Comparison of ENCODE assay signal across 32 cellular contexts in genomic region chr12:71955946-71956345, GRCh38. TPM values are rescaled to one million over a fixed set of nuclear protein-coding genes. Genes with fewer than 3 reads are reported as not detected.
DNase-seq lines count a peak whose midpoint lies in the region; ATAC-seq, FAIRE-seq and TF ChIP-seq lines count a peak whose summit lies in the region.
"Had no signal": no experiment of that assay in that cellular context is flagged by ENCODE, and none has a peak within 500 bp of the region (broad histone marks: within the 10 kb centered on the region; RNA-seq: fewer than 3 reads in every experiment).

No MANE protein-coding gene starts in this region.

- peak overlapping the region; percentile 81 for H2AK9ac ChIP-seq in IMR-90 (replicated peaks; ENCODE audit: low read depth, low read length, poor library complexity)

- peaks cover 28% of the 10 kb centered on the region for H3K27me3 Mint-ChIP-seq in stimulated activated naive CD8-positive, alpha-beta T cell treated with anti-CD3 and anti-CD28 coated beads, Interleukin-15, amount 100 ng/mL, for 72 hours

- peak overlapping the region; percentile 99 for H2BK120ac ChIP-seq in IMR-90 (ENCODE audit: low read depth, low read length)

- H3K9ac ChIP-seq in IMR-90 (ENCODE audit: low read depth, low read length), result no peak overlapping the region

- no peak for TF ChIP-seq RAD21 in IMR-90 (IDR thresholded peaks at IDR 0.05; ENCODE audit: low read length)

- dilution Hi-C loops in IMR-90 (cut with HindIII; ENCODE audit: low sequenced_read_pairs, unreplicated experiment), result no loop called here

- H3K79me1 ChIP-seq in IMR-90 (ENCODE audit: low read depth in 1 of 2, low read length in 2 of 2), result peaks cover 0 to 8% of the 10 kb centered on the region in 2 experiments; a peak in 1 of 4 replicates

- no TSS peak for BruUV-seq in IMR-90 (replicated peaks; lab: Mats Ljungman, UMichigan)

- H3K4me2 ChIP-seq in IMR-90 (ENCODE audit: low read depth, low read length), result no peak overlapping the region

- peak overlapping the region; percentile 82; the same call in 1 of the 2 replicates for H3K18ac ChIP-seq in IMR-90 (ENCODE audit: low read depth, low read length)

- ATAC-seq in IMR-90 (ENCODE audit: low read depth) (peak; percentile 48), pancreas (no peak)
- no peak for ATAC-seq in stimulated activated naive CD8-positive, alpha-beta T cell treated with anti-CD3 and anti-CD28 coated beads, Interleukin-15, amount 100 ng/mL, for 72 hours
- ATAC-seq: activated CD4-positive, CD25-positive, alpha-beta regulatory T cell treated with anti-CD3 and anti-CD28 coated beads, Interleukin-2, amount 50 U/mL, for 24 hours; activated CD8-positive, alpha-beta T cell treated with anti-CD3 and anti-CD28 coated beads for 36 hours; effector memory CD8-positive, alpha-beta T cell; naive thymus-derived CD8-positive, alpha-beta T cell; Panc1; stimulated activated memory B cell treated with anti-CD40 and anti-IgM and Interleukin-4, amounts not matched to agents 10 μg/mL and 1 μg/mL and 100 μg/mL, for 72 hours had no signal

- H3K4me1 Mint-ChIP-seq in stimulated activated naive CD8-positive, alpha-beta T cell treated with anti-CD3 and anti-CD28 coated beads, Interleukin-15, amount 100 ng/mL, for 72 hours, result no peaks in the 10 kb centered on the region
- H3K4me1 Mint-ChIP-seq: naive thymus-derived CD8-positive, alpha-beta T cell; stimulated activated memory B cell treated with anti-CD40 and anti-IgM and Interleukin-4, amounts not matched to agents 10 μg/mL and 1 μg/mL and 100 μg/mL, for 72 hours had no signal

- peak overlapping the region; percentile 93 for H2AK5ac ChIP-seq in IMR-90 (ENCODE audit: low read depth, low read length)

- FAIRE-seq in pancreas (lab: Jason Lieb, UNC), result no peak
- FAIRE-seq: TTC549 had no signal

- H3K4me3 ChIP-seq in IMR-90 (ENCODE audit: insufficient read depth, low read depth, low read length), result no peak overlapping the region
- no peak overlapping the region for H3K4me3 ChIP-seq in cardiac fibroblast (replicated peaks in 1 of 2; ENCODE audit: low read depth in 2 of 2, low read length in 2 of 2)
- no peak overlapping the region for H3K4me3 ChIP-seq in left ventricle myocardium inferior
- H3K4me3 ChIP-seq in pancreas, result no peak overlapping the region
- H3K4me3 ChIP-seq: colonic mucosa, esophagus muscularis mucosa, thoracic aorta had no signal

- in situ Hi-C loops in IMR-90 (cut with MboI; ENCODE audit: low sequenced_read_pairs), result no loop called here

- H4K8ac ChIP-seq in IMR-90 (ENCODE audit: low read depth in 2 of 2, low read length in 2 of 2), result peak overlapping the region; percentile 61 to 95

- no peaks in the 10 kb centered on the region for H3K9me3 Mint-ChIP-seq in stimulated activated naive CD8-positive, alpha-beta T cell treated with anti-CD3 and anti-CD28 coated beads, Interleukin-15, amount 100 ng/mL, for 72 hours
- H3K9me3 Mint-ChIP-seq: activated CD8-positive, alpha-beta T cell treated with anti-CD3 and anti-CD28 coated beads for 36 hours; effector memory CD8-positive, alpha-beta T cell; naive thymus-derived CD8-positive, alpha-beta T cell; stimulated activated memory B cell treated with anti-CD40 and anti-IgM and Interleukin-4, amounts not matched to agents 10 μg/mL and 1 μg/mL and 100 μg/mL, for 72 hours had no signal

- WGBS in IMR-90 (ENCODE audit: extremely low coverage in 2 of 2, insufficient read length in 1 of 2), 2 experiments, result no CpG with 5 or more reads among the region's 2 CpGs
- 79 to 80% methylated on average over 2 of the region's 2 CpGs for WGBS in pancreas, 2 donors

- H3K4me1 ChIP-seq in IMR-90 (ENCODE audit: control insufficient read depth, insufficient read depth, low read length) (peaks cover 19% of the 10 kb centered on the region), left ventricle myocardium inferior (no peaks in the 10 kb centered on the region), pancreas (no peaks in the 10 kb centered on the region)
- H3K4me1 ChIP-seq: colonic mucosa had no signal

- no peak overlapping the region for H3K4me3 Mint-ChIP-seq in stimulated activated naive CD8-positive, alpha-beta T cell treated with anti-CD3 and anti-CD28 coated beads, Interleukin-15, amount 100 ng/mL, for 72 hours
- H3K4me3 Mint-ChIP-seq: activated CD8-positive, alpha-beta T cell treated with anti-CD3 and anti-CD28 coated beads for 36 hours; effector memory CD8-positive, alpha-beta T cell; naive thymus-derived CD8-positive, alpha-beta T cell; stimulated activated memory B cell treated with anti-CD40 and anti-IgM and Interleukin-4, amounts not matched to agents 10 μg/mL and 1 μg/mL and 100 μg/mL, for 72 hours had no signal

- H3K14ac ChIP-seq in IMR-90 (replicated peaks; ENCODE audit: low read depth, low read length), result peak overlapping the region; percentile 94

- H3K36me3 ChIP-seq in IMR-90 (ENCODE audit: control insufficient read depth, insufficient read depth, low read length), result no peaks in the 10 kb centered on the region
- no peaks in the 10 kb centered on the region for H3K36me3 ChIP-seq in left ventricle myocardium inferior
- no peaks in the 10 kb centered on the region for H3K36me3 ChIP-seq in pancreas
- H3K36me3 ChIP-seq: colonic mucosa, esophagus muscularis mucosa, thoracic aorta had no signal

- peak overlapping the region; percentile 82 for H2AFZ ChIP-seq in IMR-90 (replicated peaks; ENCODE audit: low read length, poor library complexity)

- peak overlapping the region; percentile 77; the same call in 1 of the 2 replicates for H3K56ac ChIP-seq in IMR-90 (ENCODE audit: extremely low read depth, insufficient read depth, low read length)

- H3K9me1 ChIP-seq in IMR-90 (ENCODE audit: insufficient read depth, low read length), result peaks cover 15% of the 10 kb centered on the region

- TF ChIP-seq CTCF in IMR-90 (conservative IDR thresholded peaks at IDR 0.05; ENCODE audit: low read depth, low read length), result no peak
- no peak for TF ChIP-seq CTCF in cardiac fibroblast (IDR thresholded peaks at IDR 0.05; ENCODE audit: low read depth, low read length)
- TF ChIP-seq CTCF in left ventricle myocardium inferior (IDR thresholded peaks at IDR 0.05; ENCODE audit: borderline replicate concordance), result no peak
- TF ChIP-seq CTCF in pancreas (IDR thresholded peaks at IDR 0.05), result no peak

- no peak for TF ChIP-seq POLR2A in IMR-90 (IDR thresholded peaks at IDR 0.05; ENCODE audit: low read depth, low read length)

- peak overlapping the region; percentile 98 for H2BK15ac ChIP-seq in IMR-90 (ENCODE audit: low read depth, low read length)

- DNase-seq in AG20443 (ENCODE audit: low spot score) (peak; percentile 61), IMR-90 (peak; percentile 89), cardiac fibroblast (ENCODE audit: low read depth in 2 of 2) (peak; percentile 1 to 33), iris pigment epithelial cell (ENCODE audit: low read depth) (peak; percentile 63), left ventricle myocardium inferior (no peak), pancreas (no peak), COLO668 (lab: John Stamatoyannopoulos, UW; ENCODE audit: unreplicated experiment) (no peak)
- DNase-seq in stimulated activated naive CD8-positive, alpha-beta T cell treated with anti-CD3 and anti-CD28 coated beads, Interleukin-15, amount 100 ng/mL, for 72 hours, result no peak
- DNase-seq: activated CD8-positive, alpha-beta T cell treated with anti-CD3 and anti-CD28 coated beads for 36 hours; activated effector memory CD4-positive, alpha-beta T cell treated with anti-CD3 and anti-CD28 coated beads, Interleukin-2, amount 50 U/mL, for 16 hours; colonic mucosa; effector memory CD8-positive, alpha-beta T cell; GOT3; head of caudate nucleus; Karpas-422; midbrain; naive thymus-derived CD8-positive, alpha-beta T cell; NCI-H1694; NCI-H2171 treated with DMSO at 0.1 percent for 48 hours; NCI-H524 treated with DMSO at 0.1 percent for 48 hours; retina; T-helper 1 cell had no signal

- peak overlapping the region; percentile 99 for H3K23ac ChIP-seq in IMR-90 (ENCODE audit: low read depth, low read length)

- H2BK5ac ChIP-seq in IMR-90 (ENCODE audit: low read depth, low read length, poor library complexity, severe bottlenecking), result peak overlapping the region; percentile 97

- POLR2A ChIA-PET in IMR-90 (lab: Charles Lee; ENCODE audit: unreplicated experiment), result no interaction called here

- H3K27ac ChIP-seq in IMR-90 (ENCODE audit: insufficient read depth, low read length) (peak overlapping the region; percentile 41; the same call in 1 of the 2 replicates), left ventricle myocardium inferior (replicated peaks) (no peak overlapping the region), pancreas (no peak overlapping the region)
- H3K27ac ChIP-seq: colonic mucosa, esophagus muscularis mucosa, thoracic aorta had no signal

- H3K27ac Mint-ChIP-seq in stimulated activated naive CD8-positive, alpha-beta T cell treated with anti-CD3 and anti-CD28 coated beads, Interleukin-15, amount 100 ng/mL, for 72 hours, result no peak overlapping the region
- H3K27ac Mint-ChIP-seq: activated CD8-positive, alpha-beta T cell treated with anti-CD3 and anti-CD28 coated beads for 36 hours; effector memory CD8-positive, alpha-beta T cell; stimulated activated memory B cell treated with anti-CD40 and anti-IgM and Interleukin-4, amounts not matched to agents 10 μg/mL and 1 μg/mL and 100 μg/mL, for 72 hours had no signal

- H3K9me3 ChIP-seq in IMR-90 (ENCODE audit: control insufficient read depth, insufficient read depth, low read length), result no peaks in the 10 kb centered on the region
- no peaks in the 10 kb centered on the region for H3K9me3 ChIP-seq in left ventricle myocardium inferior (replicated peaks)
- no peaks in the 10 kb centered on the region for H3K9me3 ChIP-seq in pancreas
- H3K9me3 ChIP-seq: colonic mucosa, esophagus muscularis mucosa, thoracic aorta had no signal

- intact Hi-C loops in IMR-90 (cut with micrococcal nuclease), result loop anchor here (10.0 kb wide), 2 partner anchors 279 to 319 kb away; partner anchors contain the start of gene TRHDE
- intact Hi-C loops in left ventricle myocardium inferior (cut with micrococcal nuclease), result no loop called here
- intact Hi-C loops in pancreas (cut with DNase I), result no loop called here

- H3K27me3 ChIP-seq in IMR-90 (ENCODE audit: control insufficient read depth, insufficient read depth, low read length) (no peaks in the 10 kb centered on the region), left ventricle myocardium inferior (ENCODE audit: low read depth) (peaks cover 16% of the 10 kb centered on the region), pancreas (no peaks in the 10 kb centered on the region)
- H3K27me3 ChIP-seq: colonic mucosa, esophagus muscularis mucosa had no signal

- CTCF ChIA-PET in IMR-90 (lab: Yijun Ruan, JAX), result interaction anchor here (1.3 kb wide), 1 partner anchor 176 kb away, joined by 3 read pairs; no protein-coding TSS in a partner anchor

- peak overlapping the region; percentile 47; the same call in 1 of the 2 replicates for H4K5ac ChIP-seq in IMR-90 (ENCODE audit: low read depth, low read length)

- H2BK20ac ChIP-seq in IMR-90 (ENCODE audit: low read depth, low read length), result peak overlapping the region; percentile 100

- H3K4ac ChIP-seq in IMR-90 (ENCODE audit: low read depth, low read length), result peak overlapping the region; percentile 98

- H4K20me1 ChIP-seq in IMR-90 (ENCODE audit: insufficient read depth, low read length), result no peaks in the 10 kb centered on the region

- peak overlapping the region; percentile 88 for H4K91ac ChIP-seq in IMR-90 (ENCODE audit: insufficient read depth, low read depth, low read length)

RNA-seq across cellular contexts. Expression of gene TPH2, which starts 17.3 kb away (rescaled TPM):
- total RNA-seq in IMR-90 (2012; rRNA removed) (not detected in 2 replicates), left ventricle myocardium inferior (not detected), pancreas (not detected)
- polyA plus RNA-seq in IMR-90 (2012; rRNA removed) (not detected in 2 replicates), pancreas (not detected)
- polyA plus RNA-seq in IMR-90 (2012; cell fraction: cytosol; rRNA removed), result not detected in 2 replicates
- polyA plus RNA-seq in IMR-90 (2012; cell fraction: nucleus; rRNA removed; ENCODE audit: low replicate concordance), result not detected in 2 replicates
- total RNA-seq: activated CD8-positive, alpha-beta T cell treated with anti-CD3 and anti-CD28 coated beads for 36 hours; colonic mucosa; G401; left lobe of liver; naive thymus-derived CD8-positive, alpha-beta T cell; osteocyte; SK-MEL-5; thoracic aorta had no signal
- polyA plus RNA-seq: naive thymus-derived CD8-positive, alpha-beta T cell had no signal

Comparison
In these comparisons a context has a peak if more than half of its experiments do, and no peak if none do; other contexts are left out.
1. DNase-seq: peak in AG20443 (single experiment), IMR-90 (single experiment), cardiac fibroblast (2 of 2) and iris pigment epithelial cell (single experiment); none in left ventricle myocardium inferior (single experiment), pancreas (0 of 6), COLO668 (single experiment) and stimulated activated naive CD8-positive, alpha-beta T cell treated with anti-CD3 and anti-CD28 coated beads, Interleukin-15, amount 100 ng/mL, for 72 hours (0 of 2).